ENCODE assay signal across 8 cellular contexts in genomic region chr11:72413914-72414628, GRCh38. TPM values are rescaled to one million over a fixed set of nuclear protein-coding genes. Genes with fewer than 3 reads are reported as not detected.
A peak's percentile ranks its signal among the peaks of the same experiment; 100 is the strongest.
DNase-seq lines count a peak whose midpoint lies in the region; ATAC-seq and TF ChIP-seq lines count a peak whose summit lies in the region.

No MANE protein-coding gene starts in this region.

- H3K27ac Mint-ChIP-seq in H9: peak overlapping the region in 1 of 3 experiments; percentile 75; a peak in 1 of 7 replicates

- H2AFZ ChIP-seq in H9 (ENCODE audit: low read length): no peak overlapping the region

- no peak overlapping the region for H3K27ac ChIP-seq in H9 (ENCODE audit: insufficient read length, low read depth, low read length)
- peak overlapping the region; percentile 49 for H3K27ac ChIP-seq in WERI-Rb-1

- H4K20me1 ChIP-seq in H9 (ENCODE audit: control insufficient read depth, insufficient read depth, insufficient read length): no peaks in the 10 kb centered on the region

- no peak overlapping the region for H4K91ac ChIP-seq in H9 (ENCODE audit: insufficient read length, low read depth, low read length)

- H3K27me3 Mint-ChIP-seq in H9 (ENCODE audit: low read depth): no peaks in the 10 kb centered on the region

- H3K14ac ChIP-seq in H9 (ENCODE audit: insufficient read depth, low read length): no peak overlapping the region

- H3T11ph ChIP-seq in H9 (ENCODE audit: low read length): no peak overlapping the region

- no peak overlapping the region for H3K4ac ChIP-seq in H9 (ENCODE audit: low read depth, low read length)

- H3K4me2 ChIP-seq in H9 (ENCODE audit: insufficient read depth, insufficient read length, low read length): no peak overlapping the region

- H3K18ac ChIP-seq in H9 (ENCODE audit: insufficient read length, low read depth, low read length): no peak overlapping the region

- H3K9me3 Mint-ChIP-seq in H9: no peaks in the 10 kb centered on the region

- H3K23ac ChIP-seq in H9 (ENCODE audit: insufficient read length, low read depth, low read length): no peak overlapping the region

- DNase-seq in CD1c-positive myeloid dendritic cell (ENCODE audit: extremely low spot score) (peak; percentile 85), H9 (peak; percentile 78), NCI-H2196 (lab: John Stamatoyannopoulos, UW; ENCODE audit: unreplicated experiment) (peak; percentile 92), WERI-Rb-1 (peak; percentile 86), T47D (ENCODE audit: low read depth in 1 of 2, low spot score in 1 of 2) (peak; percentile 78 to 87), islet precursor cell (peak; percentile 89)
- DNase-seq in stimulated activated CD4-positive, alpha-beta T cell treated with anti-CD3 and anti-CD28 coated beads, Interleukin-1b, Interleukin-23, amount 100 ng/mL, for 1 hour (ENCODE audit: low read depth in 2 of 2): peak; percentile 39 to 56

- H2BK12ac ChIP-seq in H9 (ENCODE audit: insufficient read length, low read depth, low read length): no peak overlapping the region

- no peak for ATAC-seq in GM18858 (IDR thresholded peaks at IDR 0.05; ENCODE audit: unreplicated experiment)

- H3K27me3 ChIP-seq in H9 (ENCODE audit: insufficient read depth, low read length) (no peaks in the 10 kb centered on the region), WERI-Rb-1 (ENCODE audit: insufficient read depth, low read depth, severe bottlenecking) (no peaks in the 10 kb centered on the region)

- H3K4me1 Mint-ChIP-seq in H9: peaks cover 73 to 79% of the 10 kb centered on the region in 2 experiments

- H3K23me2 ChIP-seq in H9 (ENCODE audit: insufficient read length, low read depth, low read length, poor library complexity, severe bottlenecking): no peaks in the 10 kb centered on the region

- H3K79me2 ChIP-seq in H9 (ENCODE audit: insufficient read depth, low read length): no peaks in the 10 kb centered on the region

- in situ Hi-C loops in T47D (cut with HindIII; ENCODE audit: low pct_unique_long_range_greater_than_20kb, low sequenced_read_pairs): no loop called here

- H3K79me1 ChIP-seq in H9 (ENCODE audit: insufficient read depth, low read depth, low read length, poor library complexity, severe bottlenecking): no peaks in the 10 kb centered on the region

- H3K56ac ChIP-seq in H9 (ENCODE audit: insufficient read length, low read depth, low read length): no peak overlapping the region

- H3K36me3 Mint-ChIP-seq in H9 (ENCODE audit: insufficient read depth in 1 of 3, low read depth in 3 of 3): no peaks in the 10 kb centered on the region

- peaks cover 6% of the 10 kb centered on the region; the same call in 1 of the 2 replicates for H3K4me1 ChIP-seq in H9 (ENCODE audit: insufficient read depth, low read length)

- TF ChIP-seq CTCF in H9 (conservative IDR thresholded peaks at IDR 0.05): peak; percentile 95
- TF ChIP-seq CTCF in WERI-Rb-1 (IDR thresholded peaks at IDR 0.05; ENCODE audit: low read depth, low read length): peak; percentile 88

- no peak overlapping the region for H2BK120ac ChIP-seq in H9 (ENCODE audit: low read depth, low read length, poor library complexity, severe bottlenecking)

- no peak overlapping the region for H4K8ac ChIP-seq in H9 (replicated peaks; ENCODE audit: insufficient read length, low read depth, low read length)

- no peak overlapping the region for H3K4me3 Mint-ChIP-seq in H9

- no peaks in the 10 kb centered on the region for H3K36me3 ChIP-seq in WERI-Rb-1

- H2BK20ac ChIP-seq in H9 (ENCODE audit: low read depth, low read length, poor library complexity, severe bottlenecking): no peak overlapping the region

- no peak overlapping the region for H2BK5ac ChIP-seq in H9 (ENCODE audit: insufficient read length, low read length)

- H3K9me3 ChIP-seq in H9 (ENCODE audit: control insufficient read depth, low read depth, low read length) (no peaks in the 10 kb centered on the region), WERI-Rb-1 (ENCODE audit: severe bottlenecking) (no peaks in the 10 kb centered on the region)

- H2AK5ac ChIP-seq in H9 (ENCODE audit: insufficient read length, low read length): no peak overlapping the region

- H2BK15ac ChIP-seq in H9 (ENCODE audit: low read depth, low read length): no peak overlapping the region

- no peak overlapping the region for H3K9ac ChIP-seq in H9 (ENCODE audit: extremely low read depth, insufficient read length, low read length)

- H3K4me3 ChIP-seq in WERI-Rb-1 (ENCODE audit: low read depth, low read length): no peak overlapping the region

- no CpG with 5 or more reads among the region's 3 CpGs for WGBS in H9 (ENCODE audit: extremely low coverage, insufficient read length, low lambda C conversion rate)

- no peak overlapping the region for H4K5ac ChIP-seq in H9 (ENCODE audit: insufficient read length, low read depth, low read length)

RNA-seq across cellular contexts. Expression of gene CLPB, which starts 20.3 kb away (rescaled TPM):
- 26.2 and 26.6 TPM in 2 replicates for total RNA-seq in H9 (2021)
